In the genomic region with DNA sequence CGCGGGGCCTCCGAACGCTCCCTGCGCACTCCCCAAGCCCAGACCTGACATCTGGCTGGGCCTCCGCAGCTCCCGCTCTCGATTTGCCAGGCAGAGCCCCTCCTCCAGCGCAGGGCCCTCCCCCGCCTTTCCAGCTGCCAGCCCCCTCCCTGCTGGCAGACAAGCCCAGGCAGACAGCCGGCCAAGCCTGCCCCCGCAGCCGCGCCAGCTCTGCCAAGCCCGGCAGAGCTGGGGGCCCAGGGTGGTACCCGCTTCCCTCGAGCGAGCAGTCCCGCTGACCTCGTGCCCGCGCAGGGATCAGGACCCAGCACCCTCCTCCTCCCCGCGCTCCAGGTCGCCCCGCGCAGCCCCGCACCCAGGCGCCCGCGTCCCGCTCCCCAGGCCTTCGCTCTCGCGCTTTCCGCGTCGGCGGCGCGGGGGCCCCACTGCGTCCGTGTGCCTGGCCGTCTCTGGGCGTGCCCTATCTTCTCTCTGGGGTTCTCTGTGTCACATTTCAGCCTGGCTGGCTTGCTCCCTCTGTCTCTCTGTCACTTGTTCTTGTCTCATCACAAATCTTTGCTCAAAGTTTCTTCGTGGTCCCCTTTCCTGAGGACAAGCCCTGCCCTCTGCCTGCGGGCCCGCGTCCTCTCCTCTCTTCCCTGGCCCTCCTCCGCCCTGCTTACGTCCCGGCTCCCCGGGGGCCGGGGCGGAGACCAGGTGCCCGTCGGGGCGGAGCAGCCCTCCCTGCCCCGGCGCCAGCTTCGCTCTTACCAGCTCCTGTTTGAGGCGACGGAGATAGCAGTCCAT, we compare ENCODE assay signal across 7 cellular contexts. TPM values are rescaled to one million over a fixed set of nuclear protein-coding genes. Genes with fewer than 3 reads are reported as not detected.
A peak's percentile ranks its signal among the peaks of the same experiment; 100 is the strongest.
DNase-seq lines count a peak whose midpoint lies in the region; ATAC-seq and TF ChIP-seq lines count a peak whose summit lies in the region.

No MANE protein-coding gene starts in this region.

- H3K4me3 ChIP-seq in GM12875 (ENCODE audit: low read depth, low read length) (peak overlapping the region; percentile 52), Karpas-422 (ENCODE audit: low read length) (peak overlapping the region; percentile 67), body of pancreas (peak overlapping the region in 1 of 2 donors; percentile 39), iPS-15b (ENCODE audit: low read depth, low read length) (peak overlapping the region; percentile 78)

- H3K27me3 ChIP-seq in Karpas-422 (ENCODE audit: low read length) (no peaks in the 10 kb centered on the region), body of pancreas (no peaks in the 10 kb centered on the region), iPS-15b (ENCODE audit: control insufficient read depth, insufficient read depth, low read length) (peaks cover 10% of the 10 kb centered on the region)

- H3K9ac ChIP-seq in Karpas-422 (ENCODE audit: low read length) = peak overlapping the region; percentile 74
- H3K9ac ChIP-seq in iPS-15b (ENCODE audit: low read depth, low read length) = peak overlapping the region; percentile 81

- H4K20me1 ChIP-seq in Karpas-422 (ENCODE audit: insufficient read depth, low read depth, low read length) = peaks cover 12% of the 10 kb centered on the region; the same call in 1 of the 2 replicates

- no peaks in the 10 kb centered on the region for H3K9me2 ChIP-seq in Karpas-422 (replicated peaks; ENCODE audit: insufficient read depth, low read length)

- H3K4me2 ChIP-seq in Karpas-422 (ENCODE audit: low read depth, low read length, poor library complexity, severe bottlenecking) = peak overlapping the region; percentile 95

- no peaks in the 10 kb centered on the region for H3K79me2 ChIP-seq in Karpas-422 (ENCODE audit: low read length)

- H3K4me1 ChIP-seq in Karpas-422 (ENCODE audit: low read length) (peaks cover 30% of the 10 kb centered on the region), body of pancreas (peaks cover 31% of the 10 kb centered on the region), iPS-15b (ENCODE audit: control insufficient read depth, insufficient read depth, low read length) (peaks cover 33% of the 10 kb centered on the region)

- peak overlapping the region; percentile 84 for H2AFZ ChIP-seq in Karpas-422 (ENCODE audit: low read length)

- no peak for TF ChIP-seq POLR2A in body of pancreas (IDR thresholded peaks at IDR 0.05)

- TF ChIP-seq CTCF in GM12875 (IDR thresholded peaks at IDR 0.05; ENCODE audit: borderline replicate concordance, insufficient read depth, low read depth, low read length) (no peak), body of pancreas (IDR thresholded peaks at IDR 0.05) (peak in 1 of 7 experiments; percentile 20)

- DNase-seq in H4 (ENCODE audit: low spot score) (peak; percentile 49), Karpas-422 (peak; percentile 83), body of pancreas (peak; percentile 49 to 70 (median 64)), sciatic nerve (ENCODE audit: low spot score) (peak; percentile 79)

- intact Hi-C loops in body of pancreas (cut with DNase I) (no loop called here), sciatic nerve (cut with DNase I) (no loop called here)

- ATAC-seq in SK-N-SH treated with all-trans-retinoic acid at 6 μM for 48 hours = peak; percentile 58
- peak; percentile 69 for ATAC-seq in body of pancreas
- peak; percentile 56 for ATAC-seq in sciatic nerve

- WGBS in body of pancreas, 2 donors = 0 to 1% methylated on average over 25 to 53 of the region's 63 CpGs

- H3K9me3 ChIP-seq in Karpas-422 (ENCODE audit: low read length) (no peaks in the 10 kb centered on the region), body of pancreas (no peaks in the 10 kb centered on the region), iPS-15b (ENCODE audit: control insufficient read depth, insufficient read depth, low read length) (no peaks in the 10 kb centered on the region)

- H3K27ac ChIP-seq in Karpas-422 (ENCODE audit: low read length) (peak overlapping the region; percentile 63), body of pancreas (peak overlapping the region; percentile 46 to 86 (median 74))

- H3K36me3 ChIP-seq in Karpas-422 (ENCODE audit: insufficient read depth, low read length) = no peaks in the 10 kb centered on the region
- no peaks in the 10 kb centered on the region for H3K36me3 ChIP-seq in body of pancreas (replicated peaks in 1 of 2; ENCODE audit: insufficient read depth in 1 of 2, low read depth in 2 of 2)
- peaks cover 2% of the 10 kb centered on the region for H3K36me3 ChIP-seq in iPS-15b (ENCODE audit: control insufficient read depth, insufficient read depth, low read length)

TF ChIP-seq in SK-N-SH treated with all-trans-retinoic acid at 6 μM for 48 hours, 23 proteins besides CTCF, POLR2A, EP300 and RAD21:
- TF ChIP-seq, protein P1, sequence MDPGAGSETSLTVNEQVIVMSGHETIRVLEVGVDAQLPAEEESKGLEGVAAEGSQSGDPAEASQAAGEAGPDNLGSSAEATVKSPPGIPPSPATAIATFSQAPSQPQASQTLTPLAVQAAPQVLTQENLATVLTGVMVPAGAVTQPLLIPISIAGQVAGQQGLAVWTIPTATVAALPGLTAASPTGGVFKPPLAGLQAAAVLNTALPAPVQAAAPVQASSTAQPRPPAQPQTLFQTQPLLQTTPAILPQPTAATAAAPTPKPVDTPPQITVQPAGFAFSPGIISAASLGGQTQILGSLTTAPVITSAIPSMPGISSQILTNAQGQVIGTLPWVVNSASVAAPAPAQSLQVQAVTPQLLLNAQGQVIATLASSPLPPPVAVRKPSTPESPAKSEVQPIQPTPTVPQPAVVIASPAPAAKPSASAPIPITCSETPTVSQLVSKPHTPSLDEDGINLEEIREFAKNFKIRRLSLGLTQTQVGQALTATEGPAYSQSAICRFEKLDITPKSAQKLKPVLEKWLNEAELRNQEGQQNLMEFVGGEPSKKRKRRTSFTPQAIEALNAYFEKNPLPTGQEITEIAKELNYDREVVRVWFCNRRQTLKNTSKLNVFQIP (CRISPR knock-in tag; IDR thresholded peaks at IDR 0.05; ENCODE audit: borderline replicate concordance, low read depth) = no peak
- 0 out of 2 replicates have a peak, but pooled peaks have one; percentile 11 for TF ChIP-seq ZFP3 (CRISPR knock-in tag; IDR thresholded peaks at IDR 0.05)
- TF ChIP-seq RARB (CRISPR knock-in tag; IDR thresholded peaks at IDR 0.05) = no peak
- TF ChIP-seq PPARA (CRISPR knock-in tag; IDR thresholded peaks at IDR 0.05; ENCODE audit: borderline replicate concordance) = no peak
- TF ChIP-seq, protein P2, sequence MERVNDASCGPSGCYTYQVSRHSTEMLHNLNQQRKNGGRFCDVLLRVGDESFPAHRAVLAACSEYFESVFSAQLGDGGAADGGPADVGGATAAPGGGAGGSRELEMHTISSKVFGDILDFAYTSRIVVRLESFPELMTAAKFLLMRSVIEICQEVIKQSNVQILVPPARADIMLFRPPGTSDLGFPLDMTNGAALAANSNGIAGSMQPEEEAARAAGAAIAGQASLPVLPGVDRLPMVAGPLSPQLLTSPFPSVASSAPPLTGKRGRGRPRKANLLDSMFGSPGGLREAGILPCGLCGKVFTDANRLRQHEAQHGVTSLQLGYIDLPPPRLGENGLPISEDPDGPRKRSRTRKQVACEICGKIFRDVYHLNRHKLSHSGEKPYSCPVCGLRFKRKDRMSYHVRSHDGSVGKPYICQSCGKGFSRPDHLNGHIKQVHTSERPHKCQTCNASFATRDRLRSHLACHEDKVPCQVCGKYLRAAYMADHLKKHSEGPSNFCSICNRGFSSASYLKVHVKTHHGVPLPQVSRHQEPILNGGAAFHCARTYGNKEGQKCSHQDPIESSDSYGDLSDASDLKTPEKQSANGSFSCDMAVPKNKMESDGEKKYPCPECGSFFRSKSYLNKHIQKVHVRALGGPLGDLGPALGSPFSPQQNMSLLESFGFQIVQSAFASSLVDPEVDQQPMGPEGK (CRISPR knock-in tag; IDR thresholded peaks at IDR 0.05; ENCODE audit: borderline replicate concordance) = no peak
- TF ChIP-seq GLIS3 (CRISPR knock-in tag; IDR thresholded peaks at IDR 0.05) = no peak

RNA-seq across cellular contexts. Expression of a gene that starts 0.6 kb away (rescaled TPM):
- total RNA-seq in H4 (2014; rRNA removed; shearing (Covaris generic)) = 3.7 and 4.4 TPM in 2 replicates
- 1.1 and 1.6 TPM in 2 replicates for total RNA-seq in Karpas-422 (2014; rRNA removed; shearing (Covaris generic); ENCODE audit: low replicate concordance)
- total RNA-seq in body of pancreas (1 to 10 TPM in 1 of 2 donors, not detected in 1; 1.0 TPM), sciatic nerve (17.9 TPM)

RNA-seq across cellular contexts. Expression of a gene that starts 17.1 kb away (rescaled TPM):
- total RNA-seq in H4 (2014; rRNA removed; shearing (Covaris generic)) = 20.0 and 22.7 TPM in 2 replicates
- total RNA-seq in Karpas-422 (2014; rRNA removed; shearing (Covaris generic); ENCODE audit: low replicate concordance) = 20.6 and 33.3 TPM in 2 replicates
- 10 to 100 TPM in 1 of 2 donors, 1 to 10 TPM in 1; 5.7 to 34.3 TPM for total RNA-seq in body of pancreas
- 9.7 TPM for total RNA-seq in sciatic nerve
